Comparison of ENCODE assay signal across 17 cellular contexts in genomic region chr13:99384468-99384867, GRCh38.
DNase-seq lines count a peak whose midpoint lies in the region; ATAC-seq and TF ChIP-seq lines count a peak whose summit lies in the region.
"Had no signal": no experiment of that assay in that cellular context is flagged by ENCODE, and none has a peak within 500 bp of the region (broad histone marks: within the 10 kb centered on the region; RNA-seq: fewer than 3 reads in every experiment).

No MANE protein-coding gene starts in this region.

- H3K27ac ChIP-seq in right atrium auricular region (no peak overlapping the region), heart left ventricle (peak overlapping the region in 1 of 12 donors; percentile 38)
- H3K27ac ChIP-seq: ascending aorta, esophagus muscularis mucosa, HL-60, KMS-11, psoas muscle had no signal

- TF ChIP-seq CTCF in right atrium auricular region (IDR thresholded peaks at IDR 0.05) (no peak), heart left ventricle (IDR thresholded peaks at IDR 0.05) (no peak)

- no peak for TF ChIP-seq POLR2A in heart left ventricle (IDR thresholded peaks at IDR 0.05)

- peaks cover 66% of the 10 kb centered on the region for H3K36me3 Mint-ChIP-seq in dendritic cell treated with granulocyte-macrophage colony-stimulating factor and Interleukin-4, amounts not matched to agents 40 ng/mL and 50 ng/mL, for 4 days (ENCODE audit: low read depth)

- no peak for ATAC-seq in heart left ventricle
- peak; percentile 33 for ATAC-seq in stimulated activated naive CD8-positive, alpha-beta T cell treated with anti-CD3 and anti-CD28 coated beads, Interleukin-15, Interleukin-2, amounts not matched to agents 100 U/mL and 50 U/mL, for 24 hours

- no peak overlapping the region for H3K4me3 Mint-ChIP-seq in dendritic cell treated with granulocyte-macrophage colony-stimulating factor and Interleukin-4, amounts not matched to agents 40 ng/mL and 50 ng/mL, for 4 days

- peak; percentile 57 for DNase-seq in right atrium auricular region (ENCODE audit: low spot score)
- DNase-seq in heart left ventricle = no peak
- DNase-seq in activated CD8-positive, alpha-beta memory T cell treated with anti-CD3 and anti-CD28 coated beads, Interleukin-2, amount 50 U/mL, for 4 hours = peak; percentile 33
- peak; percentile 48 for DNase-seq in stimulated activated naive CD8-positive, alpha-beta T cell treated with anti-CD3 and anti-CD28 coated beads, Interleukin-15, Interleukin-2, amounts not matched to agents 100 U/mL and 50 U/mL, for 24 hours
- no peak for DNase-seq in NCI-H69 (lab: John Stamatoyannopoulos, UW)
- no peak for DNase-seq in EL
- DNase-seq in NCI-H82 (lab: John Stamatoyannopoulos, UW) = no peak
- DNase-seq: Caco-2, kidney glomerular epithelial cell, NCI-H1417, psoas muscle, Right ventricle myocardium superior had no signal

- H3K4me1 Mint-ChIP-seq in dendritic cell treated with granulocyte-macrophage colony-stimulating factor and Interleukin-4, amounts not matched to agents 40 ng/mL and 50 ng/mL, for 4 days (ENCODE audit: low read depth) = peaks cover 86% of the 10 kb centered on the region

- peak overlapping the region; percentile 56 for H3K27ac Mint-ChIP-seq in dendritic cell treated with granulocyte-macrophage colony-stimulating factor and Interleukin-4, amounts not matched to agents 40 ng/mL and 50 ng/mL, for 4 days

- H3K4me1 ChIP-seq in right atrium auricular region (peaks cover 0 to 46% of the 10 kb centered on the region in 2 donors), heart left ventricle (peaks cover 0 to 43% (median 8%) of the 10 kb centered on the region in 12 donors)
- H3K4me1 ChIP-seq: ascending aorta, Caco-2, psoas muscle had no signal

- H3K9me3 Mint-ChIP-seq in dendritic cell treated with granulocyte-macrophage colony-stimulating factor and Interleukin-4, amounts not matched to agents 40 ng/mL and 50 ng/mL, for 4 days = no peaks in the 10 kb centered on the region

- intact Hi-C loops in heart left ventricle (cut with DNase I) = loop anchor here in 1 of 10 donors (10.0 kb wide), 1 partner anchor 100 kb away; no protein-coding TSS in a partner anchor
- intact Hi-C loops in dendritic cell treated with granulocyte-macrophage colony-stimulating factor and Interleukin-4, amounts not matched to agents 40 ng/mL and 50 ng/mL, for 4 days (cut with micrococcal nuclease) = no loop called here

- 85 to 94% (median 92%) methylated on average over 13 of the region's 13 CpGs for WGBS in heart left ventricle, 4 donors

- H3K4me3 ChIP-seq in right atrium auricular region (no peak overlapping the region), heart left ventricle (no peak overlapping the region)
- H3K4me3 ChIP-seq: ascending aorta, esophagus muscularis mucosa, psoas muscle had no signal

- peaks cover 2% of the 10 kb centered on the region for H3K27me3 Mint-ChIP-seq in dendritic cell treated with granulocyte-macrophage colony-stimulating factor and Interleukin-4, amounts not matched to agents 40 ng/mL and 50 ng/mL, for 4 days

- H3K27me3 ChIP-seq in right atrium auricular region = no peaks in the 10 kb centered on the region
- H3K27me3 ChIP-seq in heart left ventricle = no peaks in the 10 kb centered on the region
- H3K27me3 ChIP-seq: ascending aorta, esophagus muscularis mucosa had no signal

- no peaks in the 10 kb centered on the region for H3K9me3 ChIP-seq in right atrium auricular region
- H3K9me3 ChIP-seq in heart left ventricle = no peaks in the 10 kb centered on the region
- H3K9me3 ChIP-seq: ascending aorta, Caco-2, esophagus muscularis mucosa, psoas muscle had no signal

- peaks cover 18% of the 10 kb centered on the region for H3K36me3 ChIP-seq in right atrium auricular region
- H3K36me3 ChIP-seq in heart left ventricle = peaks cover 0 to 33% (median 11%) of the 10 kb centered on the region in 9 donors

Comparison
In these comparisons a context has a peak if more than half of its experiments do, and no peak if none do; other contexts are left out.
1. DNase-seq: peak in right atrium auricular region (single experiment), activated CD8-positive, alpha-beta memory T cell treated with anti-CD3 and anti-CD28 coated beads, Interleukin-2, amount 50 U/mL, for 4 hours (single experiment) and stimulated activated naive CD8-positive, alpha-beta T cell treated with anti-CD3 and anti-CD28 coated beads, Interleukin-15, Interleukin-2, amounts not matched to agents 100 U/mL and 50 U/mL, for 24 hours (single experiment); none in heart left ventricle (0 of 5), NCI-H69 (single experiment), EL (single experiment) and NCI-H82 (single experiment).